In the genomic region with DNA sequence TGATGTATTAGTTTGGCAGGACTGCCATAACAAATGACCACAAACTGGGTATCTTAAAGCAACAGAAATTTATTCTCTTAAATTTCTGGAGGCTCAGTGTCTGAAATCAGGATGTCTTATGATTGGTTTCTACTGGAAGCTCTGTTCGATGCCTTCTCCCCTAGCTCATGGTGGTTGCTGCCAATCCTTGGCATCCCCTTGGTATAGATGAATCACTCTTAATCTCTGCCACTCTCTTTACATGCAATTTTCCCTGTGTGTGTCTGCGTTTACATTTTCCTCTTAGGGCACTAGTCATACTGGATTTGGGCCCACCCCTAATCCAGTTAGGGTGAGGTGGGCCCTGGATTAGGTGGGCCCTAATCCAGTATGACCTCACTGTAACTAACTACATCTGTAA, we compare ENCODE assay signal across 21 cellular contexts. TPM values are rescaled to one million over a fixed set of nuclear protein-coding genes. Genes with fewer than 3 reads are reported as not detected.
DNase-seq lines count a peak whose midpoint lies in the region; ATAC-seq and TF ChIP-seq lines count a peak whose summit lies in the region.
"Had no signal": no experiment of that assay in that cellular context is flagged by ENCODE, and none has a peak within 500 bp of the region (broad histone marks: within the 10 kb centered on the region; RNA-seq: fewer than 3 reads in every experiment).

No MANE protein-coding gene starts in this region.

- peak overlapping the region; percentile 9 for H3K27ac Mint-ChIP-seq in stimulated activated naive CD8-positive, alpha-beta T cell treated with anti-CD3 and anti-CD28 coated beads, Interleukin-15, Interleukin-2, amounts not matched to agents 100 ng/mL and 50 ng/mL, for 24 hours
- no peak overlapping the region for H3K27ac Mint-ChIP-seq in stimulated activated naive CD8-positive, alpha-beta T cell treated with anti-CD3 and anti-CD28 coated beads, Interleukin-15, amount 100 ng/mL, for 72 hours
- H3K27ac Mint-ChIP-seq: CD4-positive, CD25-positive, alpha-beta regulatory T cell; GM23338 had no signal

- no peaks in the 10 kb centered on the region for H3K4me1 Mint-ChIP-seq in stimulated activated naive CD8-positive, alpha-beta T cell treated with anti-CD3 and anti-CD28 coated beads, Interleukin-15, Interleukin-2, amounts not matched to agents 100 ng/mL and 50 ng/mL, for 24 hours (ENCODE audit: low read depth)
- no peaks in the 10 kb centered on the region for H3K4me1 Mint-ChIP-seq in stimulated activated naive CD8-positive, alpha-beta T cell treated with anti-CD3 and anti-CD28 coated beads, Interleukin-15, amount 100 ng/mL, for 72 hours
- H3K4me1 Mint-ChIP-seq: GM23338 had no signal

- no peaks in the 10 kb centered on the region for H3K27me3 ChIP-seq in smooth muscle cell (ENCODE audit: low read depth)
- H3K27me3 ChIP-seq: BE2C had no signal

- H3K36me3 ChIP-seq in smooth muscle cell (ENCODE audit: low read depth), result peaks cover 5% of the 10 kb centered on the region
- H3K36me3 ChIP-seq: BE2C had no signal

- DNase-seq in stimulated activated naive CD8-positive, alpha-beta T cell treated with anti-CD3 and anti-CD28 coated beads, Interleukin-15, amount 100 ng/mL, for 72 hours, result no peak
- DNase-seq in NCI-H82 treated with DMSO at 0.1 percent for 48 hours (lab: John Stamatoyannopoulos, UW; ENCODE audit: unreplicated experiment), result peak; percentile 78
- DNase-seq in fibroblast of peridontal ligament (ENCODE audit: extremely low read depth), result peak; percentile 46
- no peak for DNase-seq in stimulated activated CD4-positive, alpha-beta T cell treated with anti-CD3 and anti-CD28 coated beads, Interleukin-2, amount 100 ng/mL, for 48 hours
- DNase-seq in RPMI8226, result no peak
- no peak for DNase-seq in smooth muscle cell (lab: John Stamatoyannopoulos, UW; ENCODE audit: unreplicated experiment)
- no peak for DNase-seq in NCI-H446 treated with DMSO at 0.1 percent for 48 hours (lab: John Stamatoyannopoulos, UW)
- DNase-seq: BE2C; CD4-positive, CD25-positive, alpha-beta regulatory T cell; COR-L47; DMS 273 treated with DMSO at 0.1 percent for 48 hours; GF-D8; KBM-7; NCI-H1417 treated with DMSO at 0.1 percent for 48 hours; NCI-H187 treated with DMSO at 0.1 percent for 48 hours; NCI-H69; NK-92 treated with Interleukin-12 subunit alpha and Interleukin-12 subunit beta, amount 100 ng/mL, for 24 hours; SHP77 had no signal

- no peaks in the 10 kb centered on the region for H3K79me2 ChIP-seq in smooth muscle cell (ENCODE audit: low read depth)

- no peaks in the 10 kb centered on the region for H4K20me1 ChIP-seq in smooth muscle cell (ENCODE audit: low read depth)

- H3K36me3 Mint-ChIP-seq in stimulated activated naive CD8-positive, alpha-beta T cell treated with anti-CD3 and anti-CD28 coated beads, Interleukin-15, Interleukin-2, amounts not matched to agents 100 ng/mL and 50 ng/mL, for 24 hours (ENCODE audit: low read depth), result peaks cover 35% of the 10 kb centered on the region

- no peak overlapping the region for H2AFZ ChIP-seq in smooth muscle cell (ENCODE audit: low read depth)
- H2AFZ ChIP-seq: GM23338 had no signal

- no peaks in the 10 kb centered on the region for H3F3A ChIP-seq in smooth muscle cell (ENCODE audit: low read depth)

- H3K9ac ChIP-seq in smooth muscle cell (ENCODE audit: low read depth), result no peak overlapping the region

- H3K4me1 ChIP-seq in smooth muscle cell (ENCODE audit: low read depth), result no peaks in the 10 kb centered on the region
- H3K4me1 ChIP-seq: BE2C had no signal

- H3K27ac ChIP-seq in smooth muscle cell (ENCODE audit: low read depth), result no peak overlapping the region
- H3K27ac ChIP-seq: SK-N-MC had no signal

- H3K9me3 Mint-ChIP-seq in stimulated activated naive CD8-positive, alpha-beta T cell treated with anti-CD3 and anti-CD28 coated beads, Interleukin-15, Interleukin-2, amounts not matched to agents 100 ng/mL and 50 ng/mL, for 24 hours, result no peaks in the 10 kb centered on the region
- no peaks in the 10 kb centered on the region for H3K9me3 Mint-ChIP-seq in stimulated activated naive CD8-positive, alpha-beta T cell treated with anti-CD3 and anti-CD28 coated beads, Interleukin-15, amount 100 ng/mL, for 72 hours
- H3K9me3 Mint-ChIP-seq: CD4-positive, CD25-positive, alpha-beta regulatory T cell; GM23338 had no signal

- no peaks in the 10 kb centered on the region for H3K9me3 ChIP-seq in smooth muscle cell (replicated peaks; ENCODE audit: low read depth)
- H3K9me3 ChIP-seq: BE2C had no signal

- H3K4me2 ChIP-seq in smooth muscle cell, result no peak overlapping the region
- H3K4me2 ChIP-seq: GM23338 had no signal

- no peaks in the 10 kb centered on the region for H3K27me3 Mint-ChIP-seq in stimulated activated naive CD8-positive, alpha-beta T cell treated with anti-CD3 and anti-CD28 coated beads, Interleukin-15, Interleukin-2, amounts not matched to agents 100 ng/mL and 50 ng/mL, for 24 hours
- no peaks in the 10 kb centered on the region for H3K27me3 Mint-ChIP-seq in stimulated activated naive CD8-positive, alpha-beta T cell treated with anti-CD3 and anti-CD28 coated beads, Interleukin-15, amount 100 ng/mL, for 72 hours
- H3K27me3 Mint-ChIP-seq: CD4-positive, CD25-positive, alpha-beta regulatory T cell had no signal

- H3K4me3 ChIP-seq in smooth muscle cell, result no peak overlapping the region
- H3K4me3 ChIP-seq: GM23338, SK-N-MC had no signal

- TF ChIP-seq CTCF in smooth muscle cell (IDR thresholded peaks at IDR 0.05; ENCODE audit: borderline replicate concordance, insufficient read depth, poor library complexity, severe bottlenecking), result no peak

- 90% methylated on average over 2 of the region's 2 CpGs for WGBS in smooth muscle cell (ENCODE audit: low lambda C conversion rate)

- no peak for ATAC-seq in stimulated activated naive CD8-positive, alpha-beta T cell treated with anti-CD3 and anti-CD28 coated beads, Interleukin-15, amount 100 ng/mL, for 72 hours
- ATAC-seq: GM23338 had no signal

- H3K4me3 Mint-ChIP-seq in stimulated activated naive CD8-positive, alpha-beta T cell treated with anti-CD3 and anti-CD28 coated beads, Interleukin-15, Interleukin-2, amounts not matched to agents 100 ng/mL and 50 ng/mL, for 24 hours, result no peak overlapping the region
- H3K4me3 Mint-ChIP-seq in stimulated activated naive CD8-positive, alpha-beta T cell treated with anti-CD3 and anti-CD28 coated beads, Interleukin-15, amount 100 ng/mL, for 72 hours, result no peak overlapping the region
- H3K4me3 Mint-ChIP-seq: CD4-positive, CD25-positive, alpha-beta regulatory T cell; GM23338 had no signal

RNA-seq across cellular contexts. Expression of a gene that starts 54.7 kb away (rescaled TPM):
- 47.1 and 58.2 TPM in 2 replicates for total RNA-seq in smooth muscle cell
- polyA plus RNA-seq in smooth muscle cell, result 66.5 and 69.9 TPM in 2 replicates

RNA-seq across cellular contexts. Expression of a gene that starts 55.1 kb away (rescaled TPM):
- total RNA-seq in smooth muscle cell, result 30.0 and 34.9 TPM in 2 replicates
- polyA plus RNA-seq in smooth muscle cell, result 27.4 and 33.6 TPM in 2 replicates

Comparison
In these comparisons a context has a peak if more than half of its experiments do, and no peak if none do; other contexts are left out.
1. DNase-seq: peak in NCI-H82 treated with DMSO at 0.1 percent for 48 hours (single experiment) and fibroblast of peridontal ligament (single experiment); none in stimulated activated naive CD8-positive, alpha-beta T cell treated with anti-CD3 and anti-CD28 coated beads, Interleukin-15, amount 100 ng/mL, for 72 hours (0 of 2), stimulated activated CD4-positive, alpha-beta T cell treated with anti-CD3 and anti-CD28 coated beads, Interleukin-2, amount 100 ng/mL, for 48 hours (0 of 2), RPMI8226 (single experiment), smooth muscle cell (single experiment) and NCI-H446 treated with DMSO at 0.1 percent for 48 hours (single experiment).